ENCODE assay signal across 20 cellular contexts in the genomic region with DNA sequence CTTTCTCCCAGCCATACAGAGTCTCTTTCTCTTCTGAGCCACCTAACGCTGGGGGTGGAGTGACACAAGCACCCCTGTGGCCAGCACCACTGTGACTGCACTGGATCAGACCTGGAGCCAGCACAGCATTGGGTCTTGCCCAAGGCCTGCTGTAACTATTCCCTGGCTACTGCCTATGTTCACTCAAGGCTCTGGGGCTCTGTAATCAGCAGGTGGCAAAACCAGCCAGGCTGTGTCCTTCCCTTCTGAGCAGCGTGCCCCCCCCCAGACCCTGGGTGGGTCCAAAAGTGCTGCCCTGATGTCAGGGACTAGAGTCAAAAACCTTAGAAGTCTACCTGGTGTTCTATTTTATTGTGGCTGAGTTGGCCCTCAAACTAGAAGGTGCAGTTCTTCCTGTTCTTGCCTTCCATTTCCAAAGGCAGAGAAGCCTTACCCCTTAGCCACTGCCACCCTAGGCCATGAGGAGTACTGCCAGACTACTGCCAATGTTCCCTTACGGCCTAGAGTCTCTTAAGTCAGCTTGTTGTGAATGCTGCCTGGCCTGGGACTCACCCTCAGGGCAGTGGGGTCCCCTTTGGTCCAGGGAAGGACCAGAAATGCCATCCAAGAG. TPM values are rescaled to one million over a fixed set of nuclear protein-coding genes. Genes with fewer than 3 reads are reported as not detected.
"Had no signal": no experiment of that assay in that cellular context is flagged by ENCODE, and none has a peak within 500 bp of the region (broad histone marks: within the 10 kb centered on the region; RNA-seq: fewer than 3 reads in every experiment).

No MANE protein-coding gene starts in this region.

- H3K4me3 Mint-ChIP-seq: activated CD4-positive, alpha-beta memory T cell treated with anti-CD3 and anti-CD28 coated beads, Interleukin-2, amount 10 ng/mL, durations not matched to agents 7 days and 5 days; activated naive CD4-positive, alpha-beta T cell treated with anti-CD3 and anti-CD28 coated beads, Interleukin-2, amount 10 ng/mL, durations not matched to agents 7 days and 5 days; activated T-cell treated with anti-CD3 and anti-CD28 coated beads, Interleukin-2, amount 50 U/mL, for 72 hours; neural progenitor cell; T-helper 17 cell had no signal

- H3K27me3 ChIP-seq: cardiac muscle cell, foreskin keratinocyte, neural progenitor cell, right atrium auricular region, thyroid gland, upper lobe of right lung had no signal

- H3K9ac ChIP-seq: neural progenitor cell had no signal

- H2AFZ ChIP-seq: neural progenitor cell had no signal

- H3K9me3 ChIP-seq: thyroid gland had no signal

- H3K27ac ChIP-seq: cardiac muscle cell, foreskin keratinocyte, lower lobe of right lung, neural progenitor cell, psoas muscle, right atrium auricular region, thyroid gland, upper lobe of right lung had no signal

- DNase-seq: activated CD4-positive, alpha-beta memory T cell treated with anti-CD3 and anti-CD28 coated beads, Interleukin-2, amount 10 ng/mL, durations not matched to agents 7 days and 5 days; activated CD4-positive, alpha-beta T cell treated with anti-CD3 and anti-CD28 coated beads for 48 hours; activated effector memory CD4-positive, alpha-beta T cell treated with anti-CD3 and anti-CD28 coated beads, Interleukin-2, amount 50 U/mL, for 16 hours; activated naive CD4-positive, alpha-beta T cell treated with anti-CD3 and anti-CD28 coated beads, Interleukin-2, amount 10 ng/mL, durations not matched to agents 7 days and 5 days; activated T-cell treated with anti-CD3 and anti-CD28 coated beads, Interleukin-2, amount 50 U/mL, for 72 hours; amygdala; erythroblast; foreskin keratinocyte; kidney; lower lobe of right lung; naive thymus-derived CD4-positive, alpha-beta T cell; psoas muscle; stimulated activated CD4-positive, alpha-beta T cell treated with anti-CD3 and anti-CD28 coated beads, Interleukin-4, amount 100 ng/mL, for 24 hours; stimulated activated naive CD4-positive, alpha-beta T cell treated with Interleukin-2 at 50 U/mL for 16 hours; T-helper 17 cell; thyroid gland; upper lobe of right lung had no signal

- H3K36me3 ChIP-seq: cardiac muscle cell, lower lobe of right lung, right atrium auricular region, thyroid gland, upper lobe of right lung had no signal

- H3K4me1 ChIP-seq: foreskin keratinocyte, psoas muscle had no signal

- H3K4me3 ChIP-seq: cardiac muscle cell, lower lobe of right lung, neural progenitor cell, psoas muscle, right atrium auricular region, thyroid gland, upper lobe of right lung had no signal

- ATAC-seq: activated T-cell treated with anti-CD3 and anti-CD28 coated beads, Interleukin-2, amount 50 U/mL, for 72 hours; foreskin keratinocyte; lower lobe of right lung; naive thymus-derived CD4-positive, alpha-beta T cell; psoas muscle; T-helper 17 cell; upper lobe of right lung had no signal

- H3K27ac Mint-ChIP-seq: activated CD4-positive, alpha-beta memory T cell treated with anti-CD3 and anti-CD28 coated beads, Interleukin-2, amount 10 ng/mL, durations not matched to agents 7 days and 5 days; activated naive CD4-positive, alpha-beta T cell treated with anti-CD3 and anti-CD28 coated beads, Interleukin-2, amount 10 ng/mL, durations not matched to agents 7 days and 5 days; activated T-cell treated with anti-CD3 and anti-CD28 coated beads, Interleukin-2, amount 50 U/mL, for 72 hours; naive thymus-derived CD4-positive, alpha-beta T cell; neural progenitor cell; T-helper 17 cell had no signal

- H3K4me2 ChIP-seq: neural progenitor cell had no signal

- H3K27me3 Mint-ChIP-seq: activated CD4-positive, alpha-beta memory T cell treated with anti-CD3 and anti-CD28 coated beads, Interleukin-2, amount 10 ng/mL, durations not matched to agents 7 days and 5 days; activated naive CD4-positive, alpha-beta T cell treated with anti-CD3 and anti-CD28 coated beads, Interleukin-2, amount 10 ng/mL, durations not matched to agents 7 days and 5 days; naive thymus-derived CD4-positive, alpha-beta T cell; T-helper 17 cell had no signal

RNA-seq across cellular contexts. Expression of a gene that starts 49.9 kb away (rescaled TPM):
- total RNA-seq: foreskin keratinocyte had no signal
